8 cellular contexts compared by ENCODE assay signal in the genomic region with DNA sequence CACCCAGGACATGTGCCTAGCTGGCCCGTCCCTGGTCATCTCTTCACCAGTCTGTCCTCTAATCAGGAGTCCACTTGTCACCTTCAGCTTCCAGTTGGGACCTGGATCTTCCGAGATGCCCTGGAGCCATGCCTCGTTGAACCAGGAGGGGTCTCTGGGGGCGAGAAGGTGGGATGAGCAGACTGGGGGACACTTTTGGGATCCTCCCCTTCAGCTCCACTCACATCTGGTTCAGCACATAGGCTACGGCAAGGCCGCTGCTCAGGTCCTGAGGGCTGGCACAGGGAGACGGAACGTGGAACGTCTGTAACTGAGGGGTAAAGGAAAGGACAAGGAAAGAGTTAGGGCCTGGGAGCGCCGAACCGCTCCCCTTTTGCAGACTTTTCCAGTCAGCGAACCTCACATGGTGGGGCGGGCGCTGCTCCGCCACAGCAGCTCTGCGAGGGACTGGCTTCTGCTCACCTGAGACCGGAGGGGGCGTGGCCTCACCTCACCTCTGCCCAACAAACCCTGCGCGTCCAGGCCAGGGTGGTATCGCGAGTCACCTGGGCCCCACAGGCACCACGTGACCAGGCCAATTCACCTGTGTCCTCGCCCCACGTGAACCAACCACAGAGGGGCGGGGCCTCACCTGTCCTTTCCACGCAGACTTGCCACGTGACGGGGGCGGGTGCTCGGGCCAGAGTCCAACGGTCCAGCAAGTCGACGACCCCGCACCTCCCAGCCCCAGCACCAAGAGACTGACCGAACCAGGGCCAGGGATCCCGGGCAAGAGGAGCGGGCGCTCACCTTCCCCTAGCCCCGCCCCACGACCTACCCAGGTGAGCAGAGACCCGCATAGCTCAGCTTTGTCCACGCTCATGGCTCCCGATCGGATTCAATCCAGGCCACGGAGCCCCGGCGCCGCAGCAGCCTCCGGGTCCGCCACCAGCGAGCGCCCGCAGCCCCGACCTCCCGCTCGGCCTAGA. TPM values are rescaled to one million over a fixed set of nuclear protein-coding genes. Genes with fewer than 3 reads are reported as not detected.
DNase-seq lines count a peak whose midpoint lies in the region; ATAC-seq, FAIRE-seq and TF ChIP-seq lines count a peak whose summit lies in the region.

A gene with protein sequence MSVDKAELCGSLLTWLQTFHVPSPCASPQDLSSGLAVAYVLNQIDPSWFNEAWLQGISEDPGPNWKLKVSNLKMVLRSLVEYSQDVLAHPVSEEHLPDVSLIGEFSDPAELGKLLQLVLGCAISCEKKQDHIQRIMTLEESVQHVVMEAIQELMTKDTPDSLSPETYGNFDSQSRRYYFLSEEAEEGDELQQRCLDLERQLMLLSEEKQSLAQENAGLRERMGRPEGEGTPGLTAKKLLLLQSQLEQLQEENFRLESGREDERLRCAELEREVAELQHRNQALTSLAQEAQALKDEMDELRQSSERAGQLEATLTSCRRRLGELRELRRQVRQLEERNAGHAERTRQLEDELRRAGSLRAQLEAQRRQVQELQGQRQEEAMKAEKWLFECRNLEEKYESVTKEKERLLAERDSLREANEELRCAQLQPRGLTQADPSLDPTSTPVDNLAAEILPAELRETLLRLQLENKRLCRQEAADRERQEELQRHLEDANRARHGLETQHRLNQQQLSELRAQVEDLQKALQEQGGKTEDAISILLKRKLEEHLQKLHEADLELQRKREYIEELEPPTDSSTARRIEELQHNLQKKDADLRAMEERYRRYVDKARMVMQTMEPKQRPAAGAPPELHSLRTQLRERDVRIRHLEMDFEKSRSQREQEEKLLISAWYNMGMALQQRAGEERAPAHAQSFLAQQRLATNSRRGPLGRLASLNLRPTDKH (minus strand): TSS at position 965 of the 968 bp plus-strand sequence. CDS start 103 bp downstream, at position 862.

- H3T11ph ChIP-seq in H9 (ENCODE audit: low read length), result no peak within 1 kb of the TSS

- TF ChIP-seq EP300 in K562 (IDR thresholded peaks at IDR 0.05; ENCODE audit: low read length), result no peak

- no peaks in the 10 kb centered on the region for H3K9me1 ChIP-seq in K562 (ENCODE audit: control insufficient read depth, insufficient read depth, low read length)

- no peak within 1 kb of the TSS for H2BK15ac ChIP-seq in H9 (ENCODE audit: low read depth, low read length)

- ATAC-seq in K562, result no peak

- peaks cover 13 to 23% (median 19%) of the 10 kb centered on the region in 3 experiments for H3K36me3 Mint-ChIP-seq in H9 (ENCODE audit: insufficient read depth in 1 of 3, low read depth in 3 of 3)

- no peak within 1 kb of the TSS for H2BK20ac ChIP-seq in H9 (ENCODE audit: low read depth, low read length, poor library complexity, severe bottlenecking)

- H3K18ac ChIP-seq in H9 (ENCODE audit: insufficient read length, low read depth, low read length), result peak within 1 kb of the TSS; percentile 92

- peak; percentile 62; the same call in 1 of the 2 replicates for TF ChIP-seq POLR2A in K562 (conservative IDR thresholded peaks at IDR 0.05)

- H3K4me3 Mint-ChIP-seq in H9, result peak within 1 kb of the TSS; percentile 87 to 91

- H3K4me2 ChIP-seq in H9 (ENCODE audit: insufficient read depth, insufficient read length, low read length) (peak within 1 kb of the TSS; percentile 72), K562 (ENCODE audit: insufficient read depth, low read length) (peak within 1 kb of the TSS; percentile 91)

- H4K8ac ChIP-seq in H9 (replicated peaks; ENCODE audit: insufficient read length, low read depth, low read length), result no peak within 1 kb of the TSS

- H2AFZ ChIP-seq in H9 (ENCODE audit: low read length) (no peak within 1 kb of the TSS), K562 (ENCODE audit: low read depth, low read length) (peak within 1 kb of the TSS; percentile 91)

- H3K79me1 ChIP-seq in H9 (ENCODE audit: insufficient read depth, low read depth, low read length, poor library complexity, severe bottlenecking), result no peaks in the 10 kb centered on the region

- POLR2A ChIA-PET in K562 (lab: Yijun Ruan, JAX), result interaction anchor here (0.6 to 1.7 kb wide), 4 partner anchors 38 to 540 kb away, joined by 3 to 5 read pairs (median 4); partner anchors contain the start of gene GET3

- H3K23ac ChIP-seq in H9 (ENCODE audit: insufficient read length, low read depth, low read length), result no peak within 1 kb of the TSS

- no peaks in the 10 kb centered on the region for H3K36me3 ChIP-seq in K562 (ENCODE audit: control insufficient read depth, insufficient read depth, low read length)

- intact Hi-C loops in K562 (cut with micrococcal nuclease), result loop anchor here (5.0 kb wide), 1 partner anchor 67 kb away; no protein-coding TSS in a partner anchor

- H3K27ac Mint-ChIP-seq in H9, result peak within 1 kb of the TSS; percentile 89 to 99 (median 97)

- no peaks in the 10 kb centered on the region for H4K20me1 ChIP-seq in H9 (ENCODE audit: control insufficient read depth, insufficient read depth, insufficient read length)
- H4K20me1 ChIP-seq in K562 (replicated peaks; ENCODE audit: control insufficient read depth, insufficient read depth, low read length), result no peaks in the 10 kb centered on the region

- H3K4me1 Mint-ChIP-seq in H9, result peaks cover 29 to 32% of the 10 kb centered on the region in 2 experiments

- FAIRE-seq in K562 (lab: Jason Lieb, UNC), result no peak

- no TSS peak for BruUV-seq in K562 (replicated peaks; lab: Mats Ljungman, UMichigan)

- H2AK5ac ChIP-seq in H9 (ENCODE audit: insufficient read length, low read length), result no peak within 1 kb of the TSS

- peak within 1 kb of the TSS; percentile 85 for H3K14ac ChIP-seq in H9 (ENCODE audit: insufficient read depth, low read length)

- no CpG with 5 or more reads among the region's 58 CpGs for WGBS in H9 (ENCODE audit: extremely low coverage, insufficient read length, low lambda C conversion rate)
- WGBS in K562 (ENCODE audit: insufficient coverage, low coverage, missing lambda C conversion rate), result 20% methylated on average over 40 of the region's 58 CpGs

- H3K4ac ChIP-seq in H9 (ENCODE audit: low read depth, low read length), result no peak within 1 kb of the TSS

- TF ChIP-seq CTCF in AG09309 (IDR thresholded peaks at IDR 0.05; ENCODE audit: control insufficient read depth, insufficient read depth, low read depth, low read length, missing control alignments), result no peak
- no peak for TF ChIP-seq CTCF in H9 (conservative IDR thresholded peaks at IDR 0.05)
- TF ChIP-seq CTCF in K562 (IDR thresholded peaks at IDR 0.05 in 2 of 3, conservative IDR thresholded peaks at IDR 0.05 in 1 of 3; ENCODE audit: insufficient read depth in 2 of 3, low read depth in 1 of 3, low read length in 3 of 3), result no peak

- H4K91ac ChIP-seq in H9 (ENCODE audit: insufficient read length, low read depth, low read length), result no peak within 1 kb of the TSS

- H3K27me3 ChIP-seq in H9 (ENCODE audit: insufficient read depth, low read length), result no peaks in the 10 kb centered on the region
- no peaks in the 10 kb centered on the region for H3K27me3 ChIP-seq in K562 (ENCODE audit: control insufficient read depth in 2 of 2, insufficient read depth in 2 of 2, low read length in 2 of 2)

- H3K27ac ChIP-seq in H9 (ENCODE audit: insufficient read length, low read depth, low read length) (no peak within 1 kb of the TSS), K562 (ENCODE audit: extremely low read depth, low read depth, low read length) (peak within 1 kb of the TSS; percentile 52; the same call in 2 of the 3 replicates), skin epidermis (peak within 1 kb of the TSS in 20 of 21 experiments; percentile 69 to 96 (median 86))

- H3K23me2 ChIP-seq in H9 (ENCODE audit: insufficient read length, low read depth, low read length, poor library complexity, severe bottlenecking), result peaks cover 14% of the 10 kb centered on the region

- peak within 1 kb of the TSS; percentile 85 for H3K4me3 ChIP-seq in AG09309 (ENCODE audit: control insufficient read depth, low read depth, low read length)
- H3K4me3 ChIP-seq in K562, result peak within 1 kb of the TSS; percentile 67
- peak within 1 kb of the TSS; percentile 61 to 75 (median 68) for H3K4me3 ChIP-seq in skin epidermis

- no peak within 1 kb of the TSS for H2BK120ac ChIP-seq in H9 (ENCODE audit: low read depth, low read length, poor library complexity, severe bottlenecking)

- H2BK12ac ChIP-seq in H9 (ENCODE audit: insufficient read length, low read depth, low read length), result no peak within 1 kb of the TSS

- in situ Hi-C loops in K562 (cut with MboI), result no loop called here

- CTCF ChIA-PET in K562 (lab: Yijun Ruan, JAX; ENCODE audit: low intra/inter-chr PET ratio), result interaction anchor here (0.5 to 4.1 kb wide), 5 partner anchors 12 to 73 kb away, joined by 3 to 30 read pairs (median 6); partner anchors contain the start of gene MAST1

- no peak within 1 kb of the TSS for H2BK5ac ChIP-seq in H9 (ENCODE audit: insufficient read length, low read length)

- H3K79me2 ChIP-seq in H9 (ENCODE audit: insufficient read depth, low read length) (no peaks in the 10 kb centered on the region), K562 (ENCODE audit: control insufficient read depth, insufficient read depth, low read length) (peaks cover 6% of the 10 kb centered on the region; the same call in 1 of the 3 replicates)

- H3K56ac ChIP-seq in H9 (ENCODE audit: insufficient read length, low read depth, low read length), result no peak within 1 kb of the TSS

- H3K9ac ChIP-seq in H9 (ENCODE audit: extremely low read depth, insufficient read length, low read length) (peak within 1 kb of the TSS; percentile 65), K562 (ENCODE audit: insufficient read depth in 1 of 2, low read depth in 2 of 2, low read length in 2 of 2) (peak within 1 kb of the TSS; percentile 70 to 96)

- H3K4me1 ChIP-seq in H9 (ENCODE audit: insufficient read depth, low read length), result no peaks in the 10 kb centered on the region; the same call in 1 of the 2 replicates
- peaks cover 18 to 55% of the 10 kb centered on the region in 2 experiments; a peak in 4 of 5 replicates for H3K4me1 ChIP-seq in K562 (replicated peaks in 1 of 2; ENCODE audit: control insufficient read depth in 2 of 2, insufficient read depth in 2 of 2, low read length in 2 of 2)

- H3K9me3 ChIP-seq in H9 (ENCODE audit: control insufficient read depth, low read depth, low read length) (no peaks in the 10 kb centered on the region), K562 (replicated peaks; ENCODE audit: control insufficient read depth, insufficient read depth, low read depth, low read length) (no peaks in the 10 kb centered on the region)

- no peak for TF ChIP-seq RAD21 in K562 (CRISPR knock-in tag; conservative IDR thresholded peaks at IDR 0.05 in 1 of 2, IDR thresholded peaks at IDR 0.05 in 1 of 2)

- H3K9me3 Mint-ChIP-seq in H9, result no peaks in the 10 kb centered on the region

- no peak within 1 kb of the TSS for H4K5ac ChIP-seq in H9 (ENCODE audit: insufficient read length, low read depth, low read length)

- H3K27me3 Mint-ChIP-seq in H9 (ENCODE audit: low read depth), result no peaks in the 10 kb centered on the region

- no peak for DNase-seq in AG09309 (ENCODE audit: low read depth)
- DNase-seq in H9, result peak; percentile 98
- DNase-seq in NCI-H510A treated with DMSO at 0.1 percent for 48 hours (lab: John Stamatoyannopoulos, UW), result peak; percentile 79
- peak in 3 of 4 experiments; percentile 32 to 71 (median 70) for DNase-seq in K562 (ENCODE audit: extremely low read depth in 1 of 4, low spot score in 3 of 4)
- DNase-seq in iPS-NIHi11 (ENCODE audit: low spot score), result peak; percentile 84
- no peak for DNase-seq in NCI-H1694 (lab: John Stamatoyannopoulos, UW)
- DNase-seq in HK-2 (ENCODE audit: unreplicated experiment), result no peak

RNA-seq across cellular contexts. Expression of the gene that starts here (rescaled TPM):
- total RNA-seq in H9 (2021) (56.8 and 64.7 TPM in 2 replicates), K562 (2014; rRNA removed) (15.0 and 15.2 TPM in 2 replicates), K562 (2014; rRNA removed; fragmentation: Illumina TruSeq; extraction: Trizol) (6.3 and 8.8 TPM in 2 replicates), K562 (2015; rRNA removed; fragmentation: Illumina TruSeq; extraction: Trizol) (6.6 and 8.7 TPM in 2 replicates), K562 (2021) (13.1 and 17.0 TPM in 2 replicates)
- total RNA-seq in K562 (2011; cell fraction: chromatin; rRNA removed; ENCODE audit: low replicate concordance), result 72.7 and 90.1 TPM in 2 replicates
- total RNA-seq in K562 (2011; cell fraction: nucleolus; rRNA removed), result 32.6 and 41.0 TPM in 2 replicates
- 39.9 and 41.2 TPM in 2 replicates for total RNA-seq in K562 (2011; cell fraction: nucleoplasm; rRNA removed)
- polyA plus RNA-seq in K562 (2011; rRNA removed) (9.9 and 15.3 TPM in 2 replicates), K562 (2014; fragmentation: Illumina TruSeq; extraction: Trizol) (12.9 and 14.1 TPM in 2 replicates), K562 (2014; fragmentation: Nextera tagmentation; extraction: Ambion mirVana) (1 to 10 TPM; 1.3 to 1.5 TPM), K562 (2014; rRNA removed) (16.1 and 17.2 TPM in 2 replicates)
- 7.1 and 8.6 TPM in 2 replicates for polyA plus RNA-seq in K562 (2011; cell fraction: cytosol; rRNA removed)
- 62.2 and 67.4 TPM in 2 replicates for polyA plus RNA-seq in K562 (2011; cell fraction: nucleus; rRNA removed)
- 14.8 and 27.9 TPM in 2 replicates for polyA plus RNA-seq in K562 (2012)
- 8.0 and 8.6 TPM in 2 replicates for polyA minus RNA-seq in K562 (2011; rRNA and poly(A)+ RNA removed)
- 1.9 and 3.3 TPM in 2 replicates for polyA minus RNA-seq in K562 (2011; cell fraction: cytosol; rRNA and poly(A)+ RNA removed)
- polyA minus RNA-seq in K562 (2011; cell fraction: nucleus; rRNA and poly(A)+ RNA removed), result 16.7 and 17.0 TPM in 2 replicates

Comparison
In these comparisons a context has a peak if more than half of its experiments do, and no peak if none do; other contexts are left out.
1. DNase-seq: peak in H9 (single experiment), NCI-H510A treated with DMSO at 0.1 percent for 48 hours (single experiment), K562 (3 of 4) and iPS-NIHi11 (single experiment); none in AG09309 (single experiment), NCI-H1694 (single experiment) and HK-2 (single experiment).
2. Peak in every context shown above with its lines, with median percentiles within 50 percentile points of each other: H3K4me3 ChIP-seq.